18 cellular contexts compared by ENCODE assay signal in the genomic region with DNA sequence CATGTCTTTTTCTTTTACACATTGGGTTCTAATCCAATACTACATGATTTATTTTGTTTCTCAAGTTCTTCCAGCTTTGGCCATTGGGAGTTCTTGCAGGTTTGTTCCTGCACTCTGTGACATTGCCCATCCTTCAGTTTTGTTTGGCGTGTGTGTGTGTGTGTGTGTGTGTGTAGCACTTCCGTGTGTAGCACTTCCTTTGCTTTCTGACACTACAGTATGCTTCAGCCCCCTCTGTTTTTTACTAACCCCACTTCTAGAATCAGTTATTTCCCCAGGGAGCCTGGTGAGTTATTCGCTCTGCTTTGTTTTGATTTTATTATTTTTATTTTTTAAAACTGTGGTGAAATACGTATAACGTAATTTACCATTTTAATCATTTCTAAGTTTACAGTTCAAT.
"Had no signal": no experiment of that assay in that cellular context is flagged by ENCODE, and none has a peak within 500 bp of the region (broad histone marks: within the 10 kb centered on the region; RNA-seq: fewer than 3 reads in every experiment).

No MANE protein-coding gene starts in this region.

- H3K4me3 Mint-ChIP-seq: activated CD4-positive, alpha-beta T cell treated with anti-CD3 and anti-CD28 coated beads, Interleukin-2, amount 10 ng/mL, durations not matched to agents 7 days and 5 days; activated T-cell treated with anti-CD3 and anti-CD28 coated beads, Interleukin-2, amount 50 U/mL, for 4 hours; neural crest cell; WTC11 had no signal

- H3K27ac Mint-ChIP-seq: activated CD4-positive, alpha-beta T cell treated with anti-CD3 and anti-CD28 coated beads, Interleukin-2, amount 10 ng/mL, durations not matched to agents 7 days and 5 days; activated naive CD4-positive, alpha-beta T cell treated with anti-CD3 and anti-CD28 coated beads, Interleukin-2, amount 50 U/mL, for 72 hours; WTC11 had no signal

- H3K9me3 Mint-ChIP-seq: activated CD4-positive, alpha-beta T cell treated with anti-CD3 and anti-CD28 coated beads, Interleukin-2, amount 10 ng/mL, durations not matched to agents 7 days and 5 days; activated naive CD4-positive, alpha-beta T cell treated with anti-CD3 and anti-CD28 coated beads, Interleukin-2, amount 50 U/mL, for 72 hours; activated T-cell treated with anti-CD3 and anti-CD28 coated beads, Interleukin-2, amount 50 U/mL, for 4 hours; neural crest cell had no signal

- DNase-seq: activated CD4-positive, alpha-beta T cell treated with anti-CD3 and anti-CD28 coated beads, Interleukin-2, amount 10 ng/mL, durations not matched to agents 7 days and 5 days; activated gamma-delta T cell; activated T-cell treated with anti-CD3 and anti-CD28 coated beads, Interleukin-2, amount 50 U/mL, for 4 hours; amygdala; body of pancreas; central memory CD4-positive, alpha-beta T cell; effector memory CD4-positive, alpha-beta T cell; foreskin melanocyte; kidney glomerular epithelial cell; psoas muscle; right lobe of liver; stomach; testis; upper lobe of left lung had no signal

- ATAC-seq: activated naive CD4-positive, alpha-beta T cell treated with anti-CD3 and anti-CD28 coated beads, Interleukin-2, amount 50 U/mL, for 72 hours; activated T-cell treated with anti-CD3 and anti-CD28 coated beads, Interleukin-2, amount 50 U/mL, for 4 hours; body of pancreas; psoas muscle; right lobe of liver; WTC11 had no signal

- H3K27me3 Mint-ChIP-seq: activated CD4-positive, alpha-beta T cell treated with anti-CD3 and anti-CD28 coated beads, Interleukin-2, amount 10 ng/mL, durations not matched to agents 7 days and 5 days had no signal

- FAIRE-seq: TTC549 had no signal
